In the genomic region with DNA sequence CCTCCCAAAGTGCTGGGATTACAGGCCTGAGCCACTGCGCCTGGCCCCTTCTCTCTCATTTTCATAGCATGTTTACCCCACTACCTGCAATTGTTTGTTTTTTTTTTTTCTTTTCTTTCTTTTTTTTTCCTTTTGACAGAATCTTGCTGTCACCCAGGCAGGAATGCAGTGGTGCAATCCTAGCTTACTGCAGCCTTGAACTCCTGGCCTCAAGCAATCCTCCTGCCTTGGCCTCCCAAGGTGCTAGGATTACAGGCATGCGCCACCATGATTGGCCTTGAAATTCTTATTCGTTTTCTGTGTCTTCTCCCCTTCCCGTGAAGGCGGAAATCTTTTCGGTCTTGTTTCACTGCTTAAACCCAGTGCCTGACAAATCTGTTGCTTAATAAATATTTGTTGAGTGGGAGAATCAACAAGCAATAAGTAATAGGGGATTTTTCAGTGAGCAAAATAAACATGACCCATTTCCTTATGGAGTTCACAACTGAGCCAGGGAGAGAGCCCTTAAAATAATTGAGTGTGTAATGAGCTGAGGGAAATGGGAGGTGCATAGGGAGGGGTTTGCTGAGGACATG, we compare ENCODE assay signal across 21 cellular contexts.
A peak's percentile ranks its signal among the peaks of the same experiment; 100 is the strongest.
DNase-seq lines count a peak whose midpoint lies in the region; ATAC-seq lines count a peak whose summit lies in the region.
"Had no signal": no experiment of that assay in that cellular context is flagged by ENCODE, and none has a peak within 500 bp of the region (broad histone marks: within the 10 kb centered on the region; RNA-seq: fewer than 3 reads in every experiment).

No MANE protein-coding gene starts in this region.

- no peak for DNase-seq in T-helper 2 cell treated with Interferon-gamma antibody and Interleukin-4, amounts not matched to agents 5 μg/mL and 100 μg/mL, for 36 hours (ENCODE audit: low spot score)
- no peak for DNase-seq in T-helper 2 cell
- peak; percentile 19 for DNase-seq in NCI-H774 (lab: John Stamatoyannopoulos, UW)
- no peak for DNase-seq in memory B cell (ENCODE audit: low spot score in 2 of 2)
- no peak for DNase-seq in stimulated activated effector memory CD8-positive, alpha-beta T cell treated with anti-CD3 and anti-CD28 coated beads, Interleukin-12 subunit alpha, Interleukin-12 subunit beta, amount 100 ng/mL, for 72 hours (ENCODE audit: low spot score in 2 of 2)
- DNase-seq in SHP77 (lab: John Stamatoyannopoulos, UW): no peak
- DNase-seq: activated CD4-positive, alpha-beta T cell treated with anti-CD3 and anti-CD28 coated beads, Interleukin-2, amount 50 U/mL, for 1 hour; activated naive CD8-positive, alpha-beta T cell treated with anti-CD3 and anti-CD28 coated beads, Interleukin-2, amount 50 U/mL, for 24 hours; Kasumi-1; kidney glomerular epithelial cell; mesenchymal stem cell; NCI-H187 treated with DMSO at 0.1 percent for 48 hours; NCI-H2227 treated with DMSO at 0.1 percent for 48 hours; NCI-H69; RPMI8226 had no signal

- H3K36me3 Mint-ChIP-seq in T-helper 2 cell treated with Interferon-gamma antibody and Interleukin-4, amounts not matched to agents 5 μg/mL and 100 μg/mL, for 36 hours (ENCODE audit: low read depth): no peaks in the 10 kb centered on the region
- no peaks in the 10 kb centered on the region for H3K36me3 Mint-ChIP-seq in memory B cell
- no peaks in the 10 kb centered on the region for H3K36me3 Mint-ChIP-seq in stimulated activated effector memory CD8-positive, alpha-beta T cell treated with anti-CD3 and anti-CD28 coated beads, Interleukin-12 subunit alpha, Interleukin-12 subunit beta, amount 100 ng/mL, for 72 hours
- H3K36me3 Mint-ChIP-seq: WTC11 had no signal

- H3K4me3 Mint-ChIP-seq in T-helper 2 cell treated with Interferon-gamma antibody and Interleukin-4, amounts not matched to agents 5 μg/mL and 100 μg/mL, for 36 hours: peak overlapping the region; percentile 29
- H3K4me3 Mint-ChIP-seq in memory B cell: peak overlapping the region; percentile 65
- H3K4me3 Mint-ChIP-seq in stimulated activated effector memory CD8-positive, alpha-beta T cell treated with anti-CD3 and anti-CD28 coated beads, Interleukin-12 subunit alpha, Interleukin-12 subunit beta, amount 100 ng/mL, for 72 hours: peak overlapping the region; percentile 65
- H3K4me3 Mint-ChIP-seq: activated naive CD8-positive, alpha-beta T cell treated with anti-CD3 and anti-CD28 coated beads, Interleukin-2, amount 50 U/mL, for 24 hours; WTC11 had no signal

- ATAC-seq in memory B cell (ENCODE audit: low read depth) (no peak), HG03378 (IDR thresholded peaks at IDR 0.05; ENCODE audit: unreplicated experiment) (no peak), HG03139 (IDR thresholded peaks at IDR 0.05; ENCODE audit: unreplicated experiment) (no peak)
- no peak for ATAC-seq in stimulated activated effector memory CD8-positive, alpha-beta T cell treated with anti-CD3 and anti-CD28 coated beads, Interleukin-12 subunit alpha, Interleukin-12 subunit beta, amount 100 ng/mL, for 72 hours
- ATAC-seq: activated naive CD8-positive, alpha-beta T cell treated with anti-CD3 and anti-CD28 coated beads, Interleukin-2, amount 50 U/mL, for 24 hours; sciatic nerve; WTC11 had no signal

- peaks cover 40% of the 10 kb centered on the region for H3K27me3 Mint-ChIP-seq in T-helper 2 cell treated with Interferon-gamma antibody and Interleukin-4, amounts not matched to agents 5 μg/mL and 100 μg/mL, for 36 hours (ENCODE audit: low read depth)
- peaks cover 13% of the 10 kb centered on the region for H3K27me3 Mint-ChIP-seq in memory B cell

- peaks cover 5% of the 10 kb centered on the region for H3K4me1 Mint-ChIP-seq in T-helper 2 cell treated with Interferon-gamma antibody and Interleukin-4, amounts not matched to agents 5 μg/mL and 100 μg/mL, for 36 hours (ENCODE audit: low read depth)
- peaks cover 14% of the 10 kb centered on the region for H3K4me1 Mint-ChIP-seq in memory B cell
- H3K4me1 Mint-ChIP-seq in stimulated activated effector memory CD8-positive, alpha-beta T cell treated with anti-CD3 and anti-CD28 coated beads, Interleukin-12 subunit alpha, Interleukin-12 subunit beta, amount 100 ng/mL, for 72 hours: peaks cover 8% of the 10 kb centered on the region

- no peaks in the 10 kb centered on the region for H3K9me3 Mint-ChIP-seq in T-helper 2 cell treated with Interferon-gamma antibody and Interleukin-4, amounts not matched to agents 5 μg/mL and 100 μg/mL, for 36 hours
- H3K9me3 Mint-ChIP-seq in memory B cell: no peaks in the 10 kb centered on the region
- no peaks in the 10 kb centered on the region for H3K9me3 Mint-ChIP-seq in stimulated activated effector memory CD8-positive, alpha-beta T cell treated with anti-CD3 and anti-CD28 coated beads, Interleukin-12 subunit alpha, Interleukin-12 subunit beta, amount 100 ng/mL, for 72 hours
- H3K9me3 Mint-ChIP-seq: activated naive CD8-positive, alpha-beta T cell treated with anti-CD3 and anti-CD28 coated beads, Interleukin-2, amount 50 U/mL, for 24 hours; activated T-helper 2 cell treated with anti-CD3 and anti-CD28 coated beads, Interferon-gamma antibody, Interleukin-2, Interleukin-4, amounts not matched to agents 10 μg/mL and 5 μg/mL and 100 μg/mL, durations not matched to agents 14 hours and 24 hours and 36 hours; WTC11 had no signal

- no peak overlapping the region for H3K27ac Mint-ChIP-seq in T-helper 2 cell treated with Interferon-gamma antibody and Interleukin-4, amounts not matched to agents 5 μg/mL and 100 μg/mL, for 36 hours
- no peak overlapping the region for H3K27ac Mint-ChIP-seq in memory B cell
- H3K27ac Mint-ChIP-seq in stimulated activated effector memory CD8-positive, alpha-beta T cell treated with anti-CD3 and anti-CD28 coated beads, Interleukin-12 subunit alpha, Interleukin-12 subunit beta, amount 100 ng/mL, for 72 hours: no peak overlapping the region
- H3K27ac Mint-ChIP-seq: activated naive CD8-positive, alpha-beta T cell treated with anti-CD3 and anti-CD28 coated beads, Interleukin-2, amount 50 U/mL, for 24 hours; activated T-helper 2 cell treated with anti-CD3 and anti-CD28 coated beads, Interferon-gamma antibody, Interleukin-2, Interleukin-4, amounts not matched to agents 10 μg/mL and 5 μg/mL and 100 μg/mL, durations not matched to agents 14 hours and 24 hours and 36 hours; B cell; WTC11 had no signal
